8 cellular contexts compared by ENCODE assay signal in the genomic region with DNA sequence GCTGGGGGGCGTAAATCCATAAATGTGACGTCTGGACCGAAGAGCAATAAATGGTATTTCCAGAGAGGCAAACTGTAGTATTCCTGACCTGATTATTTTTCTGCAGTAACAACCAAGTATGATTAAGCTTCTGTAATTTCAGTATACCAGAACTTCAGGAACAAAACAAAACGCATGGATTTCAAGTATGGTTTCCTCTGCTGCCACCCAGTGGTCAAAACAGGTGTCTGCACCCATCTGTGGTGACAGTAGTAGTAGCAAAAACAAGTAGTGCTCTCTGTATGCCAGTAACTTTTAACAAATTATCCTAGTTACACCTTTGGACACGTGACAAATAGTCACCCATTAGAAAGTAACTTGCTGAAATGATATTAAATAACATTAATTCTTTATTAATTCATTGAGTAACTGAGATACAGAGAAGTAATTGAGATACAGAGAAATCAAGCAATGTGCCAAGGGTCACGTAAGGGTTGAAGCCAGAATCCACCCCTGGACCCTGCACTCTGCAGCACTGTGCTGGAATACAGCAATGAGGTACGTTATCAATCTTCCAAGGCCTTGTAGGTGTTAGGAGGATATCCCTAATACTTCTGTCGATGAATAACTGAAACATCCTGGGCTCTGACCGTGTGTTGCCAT. TPM values are rescaled to one million over a fixed set of nuclear protein-coding genes. Genes with fewer than 3 reads are reported as not detected.
DNase-seq lines count a peak whose midpoint lies in the region; ATAC-seq and TF ChIP-seq lines count a peak whose summit lies in the region.

No MANE protein-coding gene starts in this region.

- POLR2A ChIA-PET in naive thymus-derived CD4-positive, alpha-beta T cell (lab: Charles Lee) = interaction anchor here (0.9 kb wide), 2 partner anchors 10 to 283 kb away, joined by 3 read pairs; partner anchors contain the start of gene RWDD1

- H3K79me2 ChIP-seq in ACC112 (ENCODE audit: control insufficient read depth, insufficient read depth, low read length, unreplicated experiment) = no peaks in the 10 kb centered on the region

- no peaks in the 10 kb centered on the region for H3K36me3 Mint-ChIP-seq in naive thymus-derived CD4-positive, alpha-beta T cell
- no peaks in the 10 kb centered on the region for H3K36me3 Mint-ChIP-seq in stimulated activated effector memory CD8-positive, alpha-beta T cell treated with anti-CD3 and anti-CD28 coated beads, Interleukin-12 subunit alpha, Interleukin-12 subunit beta, amount 100 ng/mL, for 72 hours

- no peaks in the 10 kb centered on the region for H3K9me3 ChIP-seq in naive thymus-derived CD4-positive, alpha-beta T cell (ENCODE audit: control insufficient read depth in 2 of 3, low read length in 3 of 3)

- intact Hi-C loops in naive thymus-derived CD4-positive, alpha-beta T cell (cut with micrococcal nuclease) = loop anchor here (1.0 to 2.0 kb wide), 7 partner anchors 10 to 344 kb away; partner anchors contain the start of gene RWDD1 (in 1 of the 2)

- peaks cover 43% of the 10 kb centered on the region for H3K4me1 ChIP-seq in ACC112 (ENCODE audit: control insufficient read depth, insufficient read depth, low read length, unreplicated experiment)
- H3K4me1 ChIP-seq in naive thymus-derived CD4-positive, alpha-beta T cell (ENCODE audit: control insufficient read depth in 2 of 2, insufficient read depth in 2 of 2, low read length in 2 of 2) = no peaks in the 10 kb centered on the region

- no peaks in the 10 kb centered on the region for H3K27me3 ChIP-seq in ACC112 (ENCODE audit: insufficient read depth, low read length)
- no peaks in the 10 kb centered on the region for H3K27me3 ChIP-seq in naive thymus-derived CD4-positive, alpha-beta T cell (ENCODE audit: control insufficient read depth in 2 of 2, insufficient read depth in 2 of 2, low read length in 2 of 2)

- peak overlapping the region; percentile 68 for H2AFZ ChIP-seq in ACC112 (ENCODE audit: low read length, unreplicated experiment)

- H3K4me3 Mint-ChIP-seq in naive thymus-derived CD4-positive, alpha-beta T cell = peak overlapping the region in 1 of 10 donors; percentile 40
- no peak overlapping the region for H3K4me3 Mint-ChIP-seq in stimulated activated effector memory CD8-positive, alpha-beta T cell treated with anti-CD3 and anti-CD28 coated beads, Interleukin-12 subunit alpha, Interleukin-12 subunit beta, amount 100 ng/mL, for 72 hours

- no peak overlapping the region for H3K27ac ChIP-seq in ACC112 (ENCODE audit: low read depth, low read length)
- no peak overlapping the region for H3K27ac ChIP-seq in naive thymus-derived CD4-positive, alpha-beta T cell (ENCODE audit: low read depth, low read length)

- H3K27me3 Mint-ChIP-seq in naive thymus-derived CD4-positive, alpha-beta T cell = peaks cover 0 to 35% (median 18%) of the 10 kb centered on the region in 5 donors

- no peaks in the 10 kb centered on the region for H3K36me3 ChIP-seq in ACC112 (ENCODE audit: insufficient read depth, low read length)
- no peaks in the 10 kb centered on the region for H3K36me3 ChIP-seq in naive thymus-derived CD4-positive, alpha-beta T cell (ENCODE audit: control insufficient read depth in 2 of 3, insufficient read depth in 3 of 3, low read length in 3 of 3)

- no peak overlapping the region for H3K27ac Mint-ChIP-seq in naive thymus-derived CD4-positive, alpha-beta T cell
- no peak overlapping the region for H3K27ac Mint-ChIP-seq in stimulated activated effector memory CD8-positive, alpha-beta T cell treated with anti-CD3 and anti-CD28 coated beads, Interleukin-12 subunit alpha, Interleukin-12 subunit beta, amount 100 ng/mL, for 72 hours

- H3K9me3 Mint-ChIP-seq in naive thymus-derived CD4-positive, alpha-beta T cell = no peaks in the 10 kb centered on the region
- no peaks in the 10 kb centered on the region for H3K9me3 Mint-ChIP-seq in stimulated activated effector memory CD8-positive, alpha-beta T cell treated with anti-CD3 and anti-CD28 coated beads, Interleukin-12 subunit alpha, Interleukin-12 subunit beta, amount 100 ng/mL, for 72 hours

- TF ChIP-seq CTCF in epithelial cell of proximal tubule (conservative IDR thresholded peaks at IDR 0.05; ENCODE audit: low read depth, low read length) = peak; percentile 95

- peaks cover 3 to 14% (median 10%) of the 10 kb centered on the region in 7 donors for H3K4me1 Mint-ChIP-seq in naive thymus-derived CD4-positive, alpha-beta T cell
- H3K4me1 Mint-ChIP-seq in stimulated activated effector memory CD8-positive, alpha-beta T cell treated with anti-CD3 and anti-CD28 coated beads, Interleukin-12 subunit alpha, Interleukin-12 subunit beta, amount 100 ng/mL, for 72 hours = no peaks in the 10 kb centered on the region

- no peak overlapping the region; the same call in 1 of the 2 replicates for H3K4me3 ChIP-seq in ACC112 (ENCODE audit: low read depth, low read length)
- H3K4me3 ChIP-seq in epithelial cell of proximal tubule (ENCODE audit: low read depth, low read length) = no peak overlapping the region
- H3K4me3 ChIP-seq in naive thymus-derived CD4-positive, alpha-beta T cell (ENCODE audit: low read length) = no peak overlapping the region

- CTCF ChIA-PET in naive thymus-derived CD4-positive, alpha-beta T cell (lab: Charles Lee) = interaction anchor here (0.6 to 1.5 kb wide), 9 partner anchors 9 to 280 kb away, joined by 3 to 6 read pairs (median 3); partner anchors contain the start of gene RWDD1

- peak; percentile 79 for ATAC-seq in GM18502 (IDR thresholded peaks at IDR 0.05; ENCODE audit: poor library complexity, unreplicated experiment)
- peak; percentile 68 for ATAC-seq in HG03469 (IDR thresholded peaks at IDR 0.05; ENCODE audit: unreplicated experiment)
- ATAC-seq in naive thymus-derived CD4-positive, alpha-beta T cell = peak; percentile 90
- peak; percentile 67 for ATAC-seq in stimulated activated effector memory CD8-positive, alpha-beta T cell treated with anti-CD3 and anti-CD28 coated beads, Interleukin-12 subunit alpha, Interleukin-12 subunit beta, amount 100 ng/mL, for 72 hours

- DNase-seq in NOMO-1 (lab: John Stamatoyannopoulos, UW; ENCODE audit: unreplicated experiment in 2 of 2) (peak; percentile 8 to 67), epithelial cell of proximal tubule (ENCODE audit: low read depth) (no peak)
- peak; percentile 65 for DNase-seq in activated CD8-positive, alpha-beta memory T cell treated with anti-CD3 and anti-CD28 coated beads, Interleukin-2, amount 50 U/mL, for 4 hours
- DNase-seq in naive thymus-derived CD4-positive, alpha-beta T cell = peak; percentile 28 to 69 (median 57)
- DNase-seq in stimulated activated effector memory CD8-positive, alpha-beta T cell treated with anti-CD3 and anti-CD28 coated beads, Interleukin-12 subunit alpha, Interleukin-12 subunit beta, amount 100 ng/mL, for 72 hours (ENCODE audit: low spot score in 2 of 2) = peak; percentile 43 to 81

RNA-seq across cellular contexts. Expression of gene CALHM4, which starts 7.9 kb away (rescaled TPM):
- total RNA-seq in epithelial cell of proximal tubule = not detected in 2 replicates
- total RNA-seq in naive thymus-derived CD4-positive, alpha-beta T cell = not detected
- polyA plus RNA-seq in naive thymus-derived CD4-positive, alpha-beta T cell = not detected

RNA-seq across cellular contexts. Expression of gene RWDD1, which starts 9.8 kb away (rescaled TPM):
- total RNA-seq in epithelial cell of proximal tubule = 25.2 and 39.7 TPM in 2 replicates
- total RNA-seq in naive thymus-derived CD4-positive, alpha-beta T cell = 10 to 100 TPM; 33.2 to 39.9 (median 36.7) TPM
- polyA plus RNA-seq in naive thymus-derived CD4-positive, alpha-beta T cell = 10 to 100 TPM; 35.0 to 68.5 TPM

RNA-seq across cellular contexts. Expression of gene TRAPPC3L, which starts 16.0 kb away (rescaled TPM):
- total RNA-seq in epithelial cell of proximal tubule = not detected in 2 replicates
- not detected for total RNA-seq in naive thymus-derived CD4-positive, alpha-beta T cell
- polyA plus RNA-seq in naive thymus-derived CD4-positive, alpha-beta T cell = not detected

RNA-seq across cellular contexts. Expression of gene CALHM5, which starts 50.1 kb away (rescaled TPM):
- 0.07 and 0.12 TPM in 2 replicates for total RNA-seq in epithelial cell of proximal tubule
- not detected for total RNA-seq in naive thymus-derived CD4-positive, alpha-beta T cell
- not detected for polyA plus RNA-seq in naive thymus-derived CD4-positive, alpha-beta T cell

RNA-seq across cellular contexts. Expression of gene RSPH4A, which starts 54.8 kb away (rescaled TPM):
- not detected in 2 replicates for total RNA-seq in epithelial cell of proximal tubule
- total RNA-seq in naive thymus-derived CD4-positive, alpha-beta T cell = 1 to 10 TPM in 1 of 5 experiments, under 1 TPM in 4; 0.53 to 1.3 (median 0.73) TPM
- polyA plus RNA-seq in naive thymus-derived CD4-positive, alpha-beta T cell = not detected
